Comparison of ENCODE assay signal across 11 cellular contexts in genomic region chr16:66521227-66521626, GRCh38. TPM values are rescaled to one million over a fixed set of nuclear protein-coding genes. Genes with fewer than 3 reads are reported as not detected.
DNase-seq lines count a peak whose midpoint lies in the region; ATAC-seq and TF ChIP-seq lines count a peak whose summit lies in the region.
"Had no signal": no experiment of that assay in that cellular context is flagged by ENCODE, and none has a peak within 500 bp of the region (broad histone marks: within the 10 kb centered on the region; RNA-seq: fewer than 3 reads in every experiment).

No MANE protein-coding gene starts in this region.

- DNase-seq in activated T-cell treated with anti-CD3 and anti-CD28 coated beads, Interleukin-2, amount 50 U/mL, for 24 hours, result no peak
- DNase-seq in activated T-cell treated with anti-CD3 and anti-CD28 coated beads, Interleukin-2, amount 50 U/mL, for 1 hour, result no peak
- DNase-seq in activated naive CD8-positive, alpha-beta T cell treated with anti-CD3 and anti-CD28 coated beads, Interleukin-2, amount 50 U/mL, for 24 hours, result no peak
- DNase-seq in lower lobe of right lung (no peak), SKM-1 (lab: John Stamatoyannopoulos, UW; ENCODE audit: unreplicated experiment) (no peak), NCI-H1092 (lab: John Stamatoyannopoulos, UW) (no peak), HT-29 (ENCODE audit: low spot score) (no peak)
- DNase-seq: NCI-H226, SK-N-SH had no signal

- WGBS in thymus, result 84% methylated on average over 5 of the region's 5 CpGs

- intact Hi-C loops in lower lobe of right lung (cut with DNase I), result no loop called here

- no peaks in the 10 kb centered on the region for H3K27me3 Mint-ChIP-seq in activated T-cell treated with anti-CD3 and anti-CD28 coated beads, Interleukin-2, amount 50 U/mL, for 24 hours
- peaks cover 2% of the 10 kb centered on the region for H3K27me3 Mint-ChIP-seq in activated naive CD8-positive, alpha-beta T cell treated with anti-CD3 and anti-CD28 coated beads, Interleukin-2, amount 50 U/mL, for 24 hours

- peaks cover 12% of the 10 kb centered on the region for H3K36me3 ChIP-seq in lower lobe of right lung
- no peaks in the 10 kb centered on the region for H3K36me3 ChIP-seq in thymus (ENCODE audit: control insufficient read depth, insufficient read depth)

- H3K27ac ChIP-seq in lower lobe of right lung, result peak overlapping the region; percentile 81
- H3K27ac ChIP-seq in thymus (ENCODE audit: low read depth), result peak overlapping the region; percentile 75

- H3K9me3 ChIP-seq in lower lobe of right lung (no peaks in the 10 kb centered on the region), thymus (ENCODE audit: control insufficient read depth) (no peaks in the 10 kb centered on the region)
- H3K9me3 ChIP-seq: psoas muscle, SK-N-SH had no signal

- no peak for TF ChIP-seq CTCF in lower lobe of right lung (IDR thresholded peaks at IDR 0.05)

- H3K4me1 Mint-ChIP-seq in activated T-cell treated with anti-CD3 and anti-CD28 coated beads, Interleukin-2, amount 50 U/mL, for 24 hours (ENCODE audit: low read depth), result peaks cover 95% of the 10 kb centered on the region
- H3K4me1 Mint-ChIP-seq in activated naive CD8-positive, alpha-beta T cell treated with anti-CD3 and anti-CD28 coated beads, Interleukin-2, amount 50 U/mL, for 24 hours, result peaks cover 95% of the 10 kb centered on the region

- no peaks in the 10 kb centered on the region for H3K36me3 Mint-ChIP-seq in activated T-cell treated with anti-CD3 and anti-CD28 coated beads, Interleukin-2, amount 50 U/mL, for 24 hours (ENCODE audit: low read depth)
- no peaks in the 10 kb centered on the region for H3K36me3 Mint-ChIP-seq in activated naive CD8-positive, alpha-beta T cell treated with anti-CD3 and anti-CD28 coated beads, Interleukin-2, amount 50 U/mL, for 24 hours (ENCODE audit: low read depth)

- H3K27me3 ChIP-seq in lower lobe of right lung (ENCODE audit: low read depth), result no peaks in the 10 kb centered on the region
- no peaks in the 10 kb centered on the region for H3K27me3 ChIP-seq in thymus (ENCODE audit: control insufficient read depth, insufficient read depth)

- peak overlapping the region; percentile 96 for H3K27ac Mint-ChIP-seq in activated T-cell treated with anti-CD3 and anti-CD28 coated beads, Interleukin-2, amount 50 U/mL, for 24 hours
- H3K27ac Mint-ChIP-seq in activated naive CD8-positive, alpha-beta T cell treated with anti-CD3 and anti-CD28 coated beads, Interleukin-2, amount 50 U/mL, for 24 hours, result peak overlapping the region; percentile 94

- H3K4me1 ChIP-seq in lower lobe of right lung (peaks cover 93% of the 10 kb centered on the region), thymus (ENCODE audit: control insufficient read depth, insufficient read depth, low read length) (peaks cover 67% of the 10 kb centered on the region)

- no peaks in the 10 kb centered on the region for H3K9me3 Mint-ChIP-seq in activated T-cell treated with anti-CD3 and anti-CD28 coated beads, Interleukin-2, amount 50 U/mL, for 24 hours
- no peaks in the 10 kb centered on the region for H3K9me3 Mint-ChIP-seq in activated naive CD8-positive, alpha-beta T cell treated with anti-CD3 and anti-CD28 coated beads, Interleukin-2, amount 50 U/mL, for 24 hours

- H3K4me3 ChIP-seq in lower lobe of right lung (no peak overlapping the region), thymus (ENCODE audit: low read length) (no peak overlapping the region)
- H3K4me3 ChIP-seq: psoas muscle had no signal

- H3K4me3 Mint-ChIP-seq in activated T-cell treated with anti-CD3 and anti-CD28 coated beads, Interleukin-2, amount 50 U/mL, for 24 hours, result no peak overlapping the region
- peak overlapping the region; percentile 45 for H3K4me3 Mint-ChIP-seq in activated naive CD8-positive, alpha-beta T cell treated with anti-CD3 and anti-CD28 coated beads, Interleukin-2, amount 50 U/mL, for 24 hours

- ATAC-seq in activated naive CD8-positive, alpha-beta T cell treated with anti-CD3 and anti-CD28 coated beads, Interleukin-2, amount 50 U/mL, for 24 hours, result no peak
- no peak for ATAC-seq in lower lobe of right lung

RNA-seq across cellular contexts. Expression of gene TK2, which starts 28.7 kb away (rescaled TPM):
- total RNA-seq in lower lobe of right lung, result 36.2 TPM
- polyA plus RNA-seq in thymus, result 15.9 TPM
- 7.7 and 8.9 TPM in 2 replicates for total RNA-seq in HT-29 (2014; rRNA removed; shearing (Covaris generic))

RNA-seq across cellular contexts. Expression of gene CKLF, which starts 31.1 kb away (rescaled TPM):
- total RNA-seq in lower lobe of right lung, result 64.9 TPM
- polyA plus RNA-seq in thymus, result 53.8 TPM
- 97.0 and 120 TPM in 2 replicates for total RNA-seq in HT-29 (2014; rRNA removed; shearing (Covaris generic))

RNA-seq across cellular contexts. Expression of gene CMTM1, which starts 45.0 kb away (rescaled TPM):
- 8.1 TPM for total RNA-seq in lower lobe of right lung
- polyA plus RNA-seq in thymus, result 0.64 TPM
- 5.8 and 13.9 TPM in 2 replicates for total RNA-seq in HT-29 (2014; rRNA removed; shearing (Covaris generic))

RNA-seq across cellular contexts. Expression of gene CMTM2, which starts 58.0 kb away (rescaled TPM):
- 4.0 TPM for total RNA-seq in lower lobe of right lung
- 1.3 TPM for polyA plus RNA-seq in thymus
- not detected in 2 replicates for total RNA-seq in HT-29 (2014; rRNA removed; shearing (Covaris generic))
- total RNA-seq: psoas muscle had no signal
- polyA plus RNA-seq: SK-N-SH had no signal
